Comparison of ENCODE assay signal across 21 cellular contexts in genomic region chr9:104905931-104906330, GRCh38. TPM values are rescaled to one million over a fixed set of nuclear protein-coding genes. Genes with fewer than 3 reads are reported as not detected.
DNase-seq lines count a peak whose midpoint lies in the region; ATAC-seq, FAIRE-seq and TF ChIP-seq lines count a peak whose summit lies in the region.
"Had no signal": no experiment of that assay in that cellular context is flagged by ENCODE, and none has a peak within 500 bp of the region (broad histone marks: within the 10 kb centered on the region; RNA-seq: fewer than 3 reads in every experiment).

No MANE protein-coding gene starts in this region.

- no peaks in the 10 kb centered on the region for H3K36me3 Mint-ChIP-seq in activated naive CD8-positive, alpha-beta T cell treated with anti-CD3 and anti-CD28 coated beads, Interleukin-2, amount 50 U/mL, for 24 hours (ENCODE audit: low read depth)

- peaks cover 16% of the 10 kb centered on the region for H3K4me1 Mint-ChIP-seq in activated naive CD8-positive, alpha-beta T cell treated with anti-CD3 and anti-CD28 coated beads, Interleukin-2, amount 50 U/mL, for 24 hours

- H3K27me3 ChIP-seq in pancreas: no peaks in the 10 kb centered on the region
- H3K27me3 ChIP-seq: foreskin keratinocyte had no signal

- H3K36me3 ChIP-seq in pancreas: no peaks in the 10 kb centered on the region

- no peaks in the 10 kb centered on the region for H3K27me3 Mint-ChIP-seq in activated naive CD8-positive, alpha-beta T cell treated with anti-CD3 and anti-CD28 coated beads, Interleukin-2, amount 50 U/mL, for 24 hours
- H3K27me3 Mint-ChIP-seq: activated CD4-positive, alpha-beta T cell treated with anti-CD3 and anti-CD28 coated beads, Interleukin-2, amount 10 ng/mL, durations not matched to agents 7 days and 5 days had no signal

- no peaks in the 10 kb centered on the region for H3K9me3 Mint-ChIP-seq in activated naive CD8-positive, alpha-beta T cell treated with anti-CD3 and anti-CD28 coated beads, Interleukin-2, amount 50 U/mL, for 24 hours
- H3K9me3 Mint-ChIP-seq: activated CD4-positive, alpha-beta T cell treated with anti-CD3 and anti-CD28 coated beads, Interleukin-2, amount 10 ng/mL, durations not matched to agents 7 days and 5 days had no signal

- WGBS in pancreas, 2 donors: 81 to 84% methylated on average over 2 of the region's 2 CpGs

- FAIRE-seq in pancreas (lab: Jason Lieb, UNC): peak; percentile 5
- FAIRE-seq: A204.1 had no signal

- TF ChIP-seq CTCF in fibroblast of pulmonary artery (IDR thresholded peaks at IDR 0.05; ENCODE audit: low read length, missing control alignments): no peak
- no peak for TF ChIP-seq CTCF in pancreas (IDR thresholded peaks at IDR 0.05)

- peaks cover 0 to 11% (median 2%) of the 10 kb centered on the region in 3 donors for H3K4me1 ChIP-seq in pancreas

- DNase-seq in left ventricle myocardium superior (no peak), Right ventricle myocardium superior (no peak), fibroblast of pulmonary artery (ENCODE audit: low read depth) (peak; percentile 71), pancreas (no peak), SK-N-DZ (ENCODE audit: low spot score) (no peak), NCI-H1105 (lab: John Stamatoyannopoulos, UW) (no peak)
- DNase-seq in activated naive CD8-positive, alpha-beta T cell treated with anti-CD3 and anti-CD28 coated beads, Interleukin-2, amount 50 U/mL, for 24 hours: no peak
- DNase-seq: activated CD4-positive, alpha-beta T cell treated with anti-CD3 and anti-CD28 coated beads, Interleukin-2, amount 10 ng/mL, durations not matched to agents 7 days and 5 days; activated CD8-positive, alpha-beta memory T cell treated with anti-CD3 and anti-CD28 coated beads, Interleukin-2, amount 50 U/mL, for 48 hours; activated effector memory CD4-positive, alpha-beta T cell treated with anti-CD3 and anti-CD28 coated beads, Interleukin-2, amount 50 U/mL, for 16 hours; foreskin keratinocyte; GOT3; NCI-H1092 treated with DMSO at 0.1 percent for 48 hours; NCI-H2081 treated with DMSO at 0.1 percent for 48 hours; NCI-H524 treated with DMSO at 0.1 percent for 48 hours; retina; SHP77 treated with DMSO at 0.1 percent for 48 hours; stimulated activated naive CD4-positive, alpha-beta T cell; T-helper 1 cell had no signal

- H3K4me3 ChIP-seq in fibroblast of pulmonary artery (replicated peaks; ENCODE audit: low read depth, low read length) (no peak overlapping the region), pancreas (no peak overlapping the region)

- H3K4me3 Mint-ChIP-seq in activated naive CD8-positive, alpha-beta T cell treated with anti-CD3 and anti-CD28 coated beads, Interleukin-2, amount 50 U/mL, for 24 hours: no peak overlapping the region
- H3K4me3 Mint-ChIP-seq: activated CD4-positive, alpha-beta T cell treated with anti-CD3 and anti-CD28 coated beads, Interleukin-2, amount 10 ng/mL, durations not matched to agents 7 days and 5 days had no signal

- intact Hi-C loops in left ventricle myocardium superior (cut with micrococcal nuclease): no loop called here
- intact Hi-C loops in Right ventricle myocardium superior (cut with DNase I): no loop called here
- intact Hi-C loops in pancreas (cut with DNase I): no loop called here

- no peaks in the 10 kb centered on the region for H3K9me3 ChIP-seq in pancreas

- H3K27ac ChIP-seq in pancreas: no peak overlapping the region
- H3K27ac ChIP-seq: foreskin keratinocyte had no signal

- no peak overlapping the region for H3K27ac Mint-ChIP-seq in activated naive CD8-positive, alpha-beta T cell treated with anti-CD3 and anti-CD28 coated beads, Interleukin-2, amount 50 U/mL, for 24 hours
- H3K27ac Mint-ChIP-seq: activated CD4-positive, alpha-beta T cell treated with anti-CD3 and anti-CD28 coated beads, Interleukin-2, amount 10 ng/mL, durations not matched to agents 7 days and 5 days had no signal

- ATAC-seq in left ventricle myocardium superior: peak; percentile 12
- no peak for ATAC-seq in Right ventricle myocardium superior (ENCODE audit: poor library complexity)
- no peak for ATAC-seq in pancreas
- ATAC-seq in activated naive CD8-positive, alpha-beta T cell treated with anti-CD3 and anti-CD28 coated beads, Interleukin-2, amount 50 U/mL, for 24 hours: no peak
- no peak for ATAC-seq in GM18909 (IDR thresholded peaks at IDR 0.05; ENCODE audit: poor library complexity, unreplicated experiment)

RNA-seq across cellular contexts. Expression of gene ABCA1, which starts 22.0 kb away (rescaled TPM):
- total RNA-seq in left ventricle myocardium superior (13.0 TPM), Right ventricle myocardium superior (12.1 TPM), pancreas (10 to 100 TPM in 3 of 6 donors, 1 to 10 TPM in 3; 7.3 to 20.4 (median 10.0) TPM)
- polyA plus RNA-seq in pancreas: 1 to 10 TPM; 3.2 to 3.5 TPM
- polyA plus RNA-seq in SK-N-DZ (2014; cell fraction: cytosol; rRNA removed): 3.8 and 5.6 TPM in 2 replicates
- 6.6 and 10.4 TPM in 2 replicates for polyA plus RNA-seq in SK-N-DZ (2014; cell fraction: nucleus; rRNA removed)
